Comparison of ENCODE assay signal across 8 cellular contexts in the genomic region with DNA sequence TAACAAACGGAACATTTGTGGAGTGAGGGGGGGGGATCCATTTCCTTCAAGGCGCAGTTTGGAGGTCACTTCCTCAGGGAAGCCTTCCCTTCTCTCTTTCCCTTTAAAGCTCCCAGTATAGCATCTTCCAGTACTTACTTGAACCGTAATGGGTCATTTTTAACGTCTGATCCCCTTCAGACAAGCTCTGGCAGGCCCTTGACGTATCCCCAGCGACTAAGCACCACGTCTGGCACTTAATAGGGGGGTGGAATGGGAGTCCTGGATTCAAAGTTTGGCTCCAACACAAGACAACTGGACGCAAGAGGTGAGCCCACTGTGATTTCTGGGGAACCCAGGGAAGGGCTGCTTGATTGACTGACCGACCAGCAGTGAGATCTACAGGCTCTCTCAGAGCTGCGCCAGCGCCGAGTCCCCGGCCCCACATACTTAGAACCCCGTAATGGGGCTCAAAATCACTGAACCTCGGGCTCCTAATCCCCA. TPM values are rescaled to one million over a fixed set of nuclear protein-coding genes. Genes with fewer than 3 reads are reported as not detected.
DNase-seq lines count a peak whose midpoint lies in the region; ATAC-seq, FAIRE-seq and TF ChIP-seq lines count a peak whose summit lies in the region.

No MANE protein-coding gene starts in this region.

- H2AFZ ChIP-seq in astrocyte (ENCODE audit: low read depth, low read length) (peak overlapping the region; percentile 28), hepatocyte (peak overlapping the region; percentile 18)

- H3K27me3 ChIP-seq in MG63 (no peaks in the 10 kb centered on the region), astrocyte (ENCODE audit: insufficient read depth, low read length) (no peaks in the 10 kb centered on the region), hepatocyte (no peaks in the 10 kb centered on the region), sigmoid colon (no peaks in the 10 kb centered on the region)

- H3K9me2 ChIP-seq in hepatocyte (replicated peaks; ENCODE audit: insufficient read depth), result no peaks in the 10 kb centered on the region

- H3K4me3 Mint-ChIP-seq in Calu3 (ENCODE audit: low read depth, unreplicated experiment), result peak overlapping the region; percentile 93
- peak overlapping the region; percentile 98 for H3K4me3 Mint-ChIP-seq in astrocyte (ENCODE audit: unreplicated experiment)

- H3K27me3 Mint-ChIP-seq in Calu3 (ENCODE audit: unreplicated experiment) (no peaks in the 10 kb centered on the region), astrocyte (ENCODE audit: low read depth, unreplicated experiment) (no peaks in the 10 kb centered on the region)

- H3K27ac Mint-ChIP-seq in Calu3 (ENCODE audit: unreplicated experiment) (peak overlapping the region; percentile 89), astrocyte (ENCODE audit: unreplicated experiment) (peak overlapping the region; percentile 97)

- H3K9ac ChIP-seq in astrocyte (ENCODE audit: low read length), result peak overlapping the region; percentile 95

- H3K9me3 Mint-ChIP-seq in Calu3 (ENCODE audit: low read depth, unreplicated experiment) (peaks cover 8% of the 10 kb centered on the region), astrocyte (ENCODE audit: unreplicated experiment) (no peaks in the 10 kb centered on the region)

- H3K4me1 ChIP-seq in astrocyte (ENCODE audit: insufficient read depth, low read length), result peaks cover 28% of the 10 kb centered on the region
- H3K4me1 ChIP-seq in hepatocyte (ENCODE audit: insufficient read depth), result peaks cover 40% of the 10 kb centered on the region
- H3K4me1 ChIP-seq in sigmoid colon, result peaks cover 0 to 56% (median 45%) of the 10 kb centered on the region in 4 donors

- TSS peak; percentile 65 for BruUV-seq in Calu3 (replicated peaks; lab: Mats Ljungman, UMichigan)

- under 1% methylated on average over 15 of the region's 15 CpGs for WGBS in hepatocyte (ENCODE audit: low lambda C conversion rate, missing lambda C conversion rate)
- WGBS in sigmoid colon, 2 donors, result 0% methylated on average over 15 of the region's 15 CpGs

- DNase-seq in Calu3 (no peak), MG63 (peak; percentile 22), astrocyte (ENCODE audit: low read depth) (no peak), hepatocyte (ENCODE audit: low spot score) (peak; percentile 27), sigmoid colon (peak; percentile 66), NCI-H187 treated with DMSO at 0.1 percent for 48 hours (lab: John Stamatoyannopoulos, UW) (no peak)

- TF ChIP-seq CTCF in Calu3 (IDR thresholded peaks at IDR 0.05; ENCODE audit: unreplicated experiment), result no peak
- TF ChIP-seq CTCF in astrocyte (IDR thresholded peaks at IDR 0.05; ENCODE audit: insufficient read depth, low read depth, low read length), result no peak
- TF ChIP-seq CTCF in hepatocyte (IDR thresholded peaks at IDR 0.05; ENCODE audit: poor library complexity), result no peak
- no peak for TF ChIP-seq CTCF in sigmoid colon (IDR thresholded peaks at IDR 0.05)

- ATAC-seq in GM21423 (IDR thresholded peaks at IDR 0.05; ENCODE audit: unreplicated experiment), result peak; percentile 3
- no peak for ATAC-seq in GM19467 (IDR thresholded peaks at IDR 0.05; ENCODE audit: unreplicated experiment)

- CTCF ChIA-PET in Calu3 (lab: Charles Lee), result no interaction called here

- no peak for TF ChIP-seq EP300 in sigmoid colon (IDR thresholded peaks at IDR 0.05)

- H3K79me2 ChIP-seq in astrocyte (ENCODE audit: insufficient read depth, low read length) (peaks cover 96% of the 10 kb centered on the region), hepatocyte (peaks cover 86% of the 10 kb centered on the region)

- H3K36me3 Mint-ChIP-seq in Calu3 (ENCODE audit: insufficient read depth, unreplicated experiment) (peaks cover 63% of the 10 kb centered on the region), astrocyte (ENCODE audit: low read depth, unreplicated experiment) (peaks cover 17% of the 10 kb centered on the region)

- peak overlapping the region; percentile 86 for H3K4me2 ChIP-seq in astrocyte (ENCODE audit: low read length)
- H3K4me2 ChIP-seq in hepatocyte, result peak overlapping the region; percentile 90

- H3K4me3 ChIP-seq in MG63 (peak overlapping the region; percentile 89), astrocyte (ENCODE audit: insufficient read depth, low read depth, low read length) (peak overlapping the region; percentile 95), hepatocyte (peak overlapping the region; percentile 64), sigmoid colon (peak overlapping the region; percentile 75 to 95 (median 88))

- TF ChIP-seq POLR2A in sigmoid colon (IDR thresholded peaks at IDR 0.05), result no peak

- H3K9me3 ChIP-seq in MG63, result no peaks in the 10 kb centered on the region
- H3K9me3 ChIP-seq in astrocyte (ENCODE audit: insufficient read depth, low read depth, low read length), result no peaks in the 10 kb centered on the region
- no peaks in the 10 kb centered on the region for H3K9me3 ChIP-seq in hepatocyte (ENCODE audit: low read depth)
- H3K9me3 ChIP-seq in sigmoid colon, result no peaks in the 10 kb centered on the region

- no peak for FAIRE-seq in astrocyte (lab: Jason Lieb, UNC)

- H4K20me1 ChIP-seq in astrocyte (ENCODE audit: insufficient read depth, low read length), result peaks cover 37% of the 10 kb centered on the region
- peaks cover 31% of the 10 kb centered on the region for H4K20me1 ChIP-seq in hepatocyte (ENCODE audit: insufficient read depth, poor library complexity, severe bottlenecking)

- peaks cover 42% of the 10 kb centered on the region for H3K36me3 ChIP-seq in MG63
- H3K36me3 ChIP-seq in astrocyte (ENCODE audit: insufficient read depth, low read length), result no peaks in the 10 kb centered on the region
- H3K36me3 ChIP-seq in hepatocyte (replicated peaks; ENCODE audit: insufficient read depth, low read depth), result no peaks in the 10 kb centered on the region
- no peaks in the 10 kb centered on the region for H3K36me3 ChIP-seq in sigmoid colon

- H3K4me1 Mint-ChIP-seq in Calu3 (ENCODE audit: low read depth, unreplicated experiment) (peaks cover 37% of the 10 kb centered on the region), astrocyte (ENCODE audit: low read depth, unreplicated experiment) (peaks cover 21% of the 10 kb centered on the region)

- intact Hi-C loops in Calu3 (cut with micrococcal nuclease; ENCODE audit: unreplicated experiment) (no loop called here), sigmoid colon (cut with DNase I) (loop anchor here (2.0 kb wide), 1 partner anchor 166 kb away; a partner anchor contains a TSS)

- H3K27ac ChIP-seq in astrocyte (ENCODE audit: low read depth, low read length) (peak overlapping the region; percentile 95), hepatocyte (peak overlapping the region; percentile 93), sigmoid colon (peak overlapping the region; percentile 96 to 100 (median 97))

RNA-seq across cellular contexts. Expression of a gene that starts 0.4 kb away (rescaled TPM):
- total RNA-seq in Calu3 (2022) (186 and 188 TPM in 2 replicates), astrocyte (214 and 219 TPM in 2 replicates), hepatocyte (83.4 and 104 TPM in 2 replicates), sigmoid colon (10 to 100 TPM; 29.6 to 46.8 (median 37.6) TPM)
- 95.0 and 160 TPM in 2 replicates for total RNA-seq in MG63 (2014; rRNA removed; shearing (Covaris generic); ENCODE audit: low replicate concordance)
- polyA plus RNA-seq in hepatocyte (140 and 150 TPM in 2 replicates), sigmoid colon (10 to 100 TPM; 28.7 to 65.2 (median 33.6) TPM)

RNA-seq across cellular contexts. Expression of a gene that starts 0.7 kb away (rescaled TPM):
- total RNA-seq in Calu3 (2022), result 57.4 and 61.1 TPM in 2 replicates
- total RNA-seq in MG63 (2014; rRNA removed; shearing (Covaris generic); ENCODE audit: low replicate concordance), result 28.5 and 38.5 TPM in 2 replicates
- total RNA-seq in astrocyte, result 39.9 and 40.3 TPM in 2 replicates
- total RNA-seq in hepatocyte, result 27.1 and 41.5 TPM in 2 replicates
- 10.7 and 17.9 TPM in 2 replicates for polyA plus RNA-seq in hepatocyte
- 10 to 100 TPM; 25.2 to 50.7 (median 28.9) TPM for total RNA-seq in sigmoid colon
- 10 to 100 TPM in 2 of 3 donors, 1 to 10 TPM in 1; 3.2 to 12.7 (median 10.2) TPM for polyA plus RNA-seq in sigmoid colon

RNA-seq across cellular contexts. Expression of a gene that starts 54.0 kb away (rescaled TPM):
- total RNA-seq in Calu3 (2022) (0.15 TPM in 1 of 2 replicates, not detected in the other), astrocyte (0.39 and 0.96 TPM in 2 replicates), hepatocyte (5.8 and 9.0 TPM in 2 replicates), sigmoid colon (10 to 100 TPM in 1 of 4 donors, 1 to 10 TPM in 1, under 1 TPM in 2; 0.41 to 10.2 (median 1.6) TPM)
- total RNA-seq in MG63 (2014; rRNA removed; shearing (Covaris generic); ENCODE audit: low replicate concordance), result 0.23 TPM in 1 of 2 replicates, not detected in the other
- polyA plus RNA-seq in hepatocyte (5.2 and 11.2 TPM in 2 replicates), sigmoid colon (1 to 10 TPM in 1 of 3 donors, under 1 TPM in 1, not detected in 1; 0.20 to 1.2 TPM)

Comparison
In these comparisons a context has a peak if more than half of its experiments do, and no peak if none do; other contexts are left out.
1. DNase-seq: peak in MG63 (single experiment), hepatocyte (single experiment) and sigmoid colon (single experiment); none in Calu3 (single experiment), astrocyte (single experiment) and NCI-H187 treated with DMSO at 0.1 percent for 48 hours (single experiment).
2. Peak in every context shown above with its lines, with median percentiles within 50 percentile points of each other: H3K4me3 ChIP-seq and H3K27ac ChIP-seq.